9 cellular contexts compared by ENCODE assay signal in genomic region chr14:96205059-96205993, GRCh38. TPM values are rescaled to one million over a fixed set of nuclear protein-coding genes. Genes with fewer than 3 reads are reported as not detected.
DNase-seq lines count a peak whose midpoint lies in the region; ATAC-seq and TF ChIP-seq lines count a peak whose summit lies in the region.
"Had no signal": no experiment of that assay in that cellular context is flagged by ENCODE, and none has a peak within 500 bp of the region (broad histone marks: within the 10 kb centered on the region; RNA-seq: fewer than 3 reads in every experiment).

No MANE protein-coding gene starts in this region.

- peak; percentile 75 for DNase-seq in H7
- no peak for DNase-seq in hepatocyte (ENCODE audit: low spot score)
- no peak for DNase-seq in HuH-7.5 (ENCODE audit: low spot score)
- no peak for DNase-seq in RKO (ENCODE audit: low spot score)
- no peak for DNase-seq in ureter (ENCODE audit: low spot score)

- no peaks in the 10 kb centered on the region for H3K36me3 ChIP-seq in H7 (replicated peaks; ENCODE audit: control insufficient read depth, insufficient read depth, low read length)
- H3K36me3 ChIP-seq in hepatocyte (replicated peaks; ENCODE audit: insufficient read depth, low read depth), result no peaks in the 10 kb centered on the region
- no peaks in the 10 kb centered on the region for H3K36me3 ChIP-seq in skeletal muscle satellite cell (ENCODE audit: insufficient read depth, low read length)

- no peaks in the 10 kb centered on the region for H4K20me1 ChIP-seq in hepatocyte (ENCODE audit: insufficient read depth, poor library complexity, severe bottlenecking)

- H3K9me3 ChIP-seq in hepatocyte (ENCODE audit: low read depth) (no peaks in the 10 kb centered on the region), skeletal muscle satellite cell (replicated peaks; ENCODE audit: low read length) (no peaks in the 10 kb centered on the region)

- H3K4me2 ChIP-seq in hepatocyte (peak overlapping the region; percentile 83), skeletal muscle satellite cell (ENCODE audit: low read length) (peak overlapping the region; percentile 99)
- H3K4me2 ChIP-seq: KMS-11 had no signal

- H3K9me2 ChIP-seq in hepatocyte (replicated peaks; ENCODE audit: insufficient read depth), result no peaks in the 10 kb centered on the region

- H3K4me3 ChIP-seq in H7 (ENCODE audit: insufficient read depth, low read depth, low read length) (peak overlapping the region; percentile 37), hepatocyte (peak overlapping the region; percentile 30), skeletal muscle satellite cell (ENCODE audit: low read length) (peak overlapping the region; percentile 76)

- H3K27me3 ChIP-seq in H7 (ENCODE audit: control insufficient read depth, insufficient read depth, low read length) (peaks cover 12% of the 10 kb centered on the region; the same call in 1 of the 2 replicates), hepatocyte (no peaks in the 10 kb centered on the region), skeletal muscle satellite cell (ENCODE audit: control insufficient read depth, insufficient read depth, low read length) (peaks cover 3% of the 10 kb centered on the region)

- no peak for TF ChIP-seq CTCF in VCaP (conservative IDR thresholded peaks at IDR 0.05)
- no peak for TF ChIP-seq CTCF in hepatocyte (IDR thresholded peaks at IDR 0.05; ENCODE audit: poor library complexity)

- ATAC-seq in HG02852 (IDR thresholded peaks at IDR 0.05; ENCODE audit: unreplicated experiment), result no peak

- H3K4me1 ChIP-seq in hepatocyte (ENCODE audit: insufficient read depth) (peaks cover 25% of the 10 kb centered on the region), skeletal muscle satellite cell (ENCODE audit: control insufficient read depth, insufficient read depth, low read length) (peaks cover 19% of the 10 kb centered on the region)

- WGBS in hepatocyte (ENCODE audit: low lambda C conversion rate, missing lambda C conversion rate), result 41% methylated on average over 20 of the region's 21 CpGs

- peaks cover 2% of the 10 kb centered on the region for H3K79me2 ChIP-seq in hepatocyte

- peak overlapping the region; percentile 46; the same call in 1 of the 2 replicates for H3K27ac ChIP-seq in VCaP
- peak overlapping the region; percentile 76 for H3K27ac ChIP-seq in hepatocyte
- H3K27ac ChIP-seq: KMS-11 had no signal

- H2AFZ ChIP-seq in hepatocyte, result peak overlapping the region; percentile 50

- peak overlapping the region; percentile 75 for H3K9ac ChIP-seq in skeletal muscle satellite cell (ENCODE audit: low read depth, low read length)
- H3K9ac ChIP-seq: KMS-11 had no signal

RNA-seq across cellular contexts. Expression of gene BDKRB2, which starts 0.7 kb away (rescaled TPM):
- 1.3 and 3.0 TPM in 2 replicates for total RNA-seq in H7 (2014; rRNA removed; shearing (Covaris generic))
- total RNA-seq in hepatocyte (4.7 and 5.9 TPM in 2 replicates), ureter (17.1 TPM)
- polyA plus RNA-seq in hepatocyte, result 4.4 and 5.2 TPM in 2 replicates
- 17.5 and 18.8 TPM in 2 replicates for total RNA-seq in skeletal muscle satellite cell (2012; rRNA removed)

RNA-seq across cellular contexts. Expression of gene BDKRB1, which starts 50.7 kb away (rescaled TPM):
- 0.41 and 1.4 TPM in 2 replicates for total RNA-seq in H7 (2014; rRNA removed; shearing (Covaris generic))
- total RNA-seq in hepatocyte (11.9 and 15.3 TPM in 2 replicates), ureter (1.4 TPM)
- polyA plus RNA-seq in hepatocyte, result 33.0 and 48.6 TPM in 2 replicates
- 3.3 and 3.9 TPM in 2 replicates for total RNA-seq in skeletal muscle satellite cell (2012; rRNA removed)
